ENCODE assay signal across 10 cellular contexts in genomic region chr11:34251640-34251980, GRCh38.
DNase-seq lines count a peak whose midpoint lies in the region; ATAC-seq and TF ChIP-seq lines count a peak whose summit lies in the region.
"Had no signal": no experiment of that assay in that cellular context is flagged by ENCODE, and none has a peak within 500 bp of the region (broad histone marks: within the 10 kb centered on the region; RNA-seq: fewer than 3 reads in every experiment).

No MANE protein-coding gene starts in this region.

- no peak overlapping the region for H3K4me3 Mint-ChIP-seq in activated naive CD4-positive, alpha-beta T cell treated with anti-CD3 and anti-CD28 coated beads for 36 hours

- intact Hi-C loops in heart left ventricle (cut with DNase I) (loop anchor here in 4 of 10 donors (5.0 to 10.0 kb wide), 2 partner anchors 103 to 106 kb away; partner anchors contain the start of gene ABTB2 (in 4 of the 4)), cardiac septum (cut with DNase I) (no loop called here), ascending aorta (cut with DNase I) (loop anchor here (1.0 to 10.0 kb wide), 5 partner anchors 15 to 557 kb away; partner anchors contain the start of gene ABTB2), lower lobe of right lung (cut with DNase I) (no loop called here), aorta (cut with DNase I) (loop anchor here in 1 of 2 donors (2.0 to 5.0 kb wide), 2 partner anchors 59 to 106 kb away; partner anchors contain the start of gene ABTB2), spleen (cut with DNase I; ENCODE audit: low total_unique reads) (no loop called here)
- intact Hi-C loops in activated naive CD4-positive, alpha-beta T cell treated with anti-CD3 and anti-CD28 coated beads for 36 hours (cut with micrococcal nuclease): loop anchor here (1.0 kb wide), 1 partner anchor 15 kb away; no protein-coding TSS in a partner anchor

- peaks cover 12% of the 10 kb centered on the region for H3K27me3 Mint-ChIP-seq in activated naive CD4-positive, alpha-beta T cell treated with anti-CD3 and anti-CD28 coated beads for 36 hours (ENCODE audit: low read depth)

- peak overlapping the region in 5 of 12 donors; percentile 17 to 34 (median 34) for H3K4me3 ChIP-seq in heart left ventricle
- peak overlapping the region in 1 of 2 donors; percentile 50 for H3K4me3 ChIP-seq in ascending aorta
- peak overlapping the region; percentile 29 for H3K4me3 ChIP-seq in lower lobe of right lung
- H3K4me3 ChIP-seq in aorta (ENCODE audit: low read length in 2 of 2): no peak overlapping the region
- H3K4me3 ChIP-seq in spleen: peak overlapping the region in 4 of 8 donors; percentile 18 to 61 (median 26)
- H3K4me3 ChIP-seq: SJCRH30 had no signal

- H3K4me1 ChIP-seq in heart left ventricle: peaks cover 0 to 33% (median 14%) of the 10 kb centered on the region in 12 donors
- H3K4me1 ChIP-seq in ascending aorta: peaks cover 3 to 16% of the 10 kb centered on the region in 2 donors
- peaks cover 16% of the 10 kb centered on the region for H3K4me1 ChIP-seq in lower lobe of right lung
- H3K4me1 ChIP-seq in aorta (ENCODE audit: control insufficient read depth in 1 of 2, insufficient read depth in 2 of 2, low read length in 2 of 2): peaks cover 4 to 5% of the 10 kb centered on the region in 2 donors
- H3K4me1 ChIP-seq in spleen: peaks cover 0 to 53% (median 17%) of the 10 kb centered on the region in 6 donors
- H3K4me1 ChIP-seq: SJCRH30 had no signal

- no peaks in the 10 kb centered on the region for H3K27me3 ChIP-seq in heart left ventricle
- no peaks in the 10 kb centered on the region for H3K27me3 ChIP-seq in ascending aorta
- H3K27me3 ChIP-seq in lower lobe of right lung (ENCODE audit: low read depth): no peaks in the 10 kb centered on the region
- no peaks in the 10 kb centered on the region for H3K27me3 ChIP-seq in aorta (ENCODE audit: control insufficient read depth in 1 of 2, insufficient read depth in 2 of 2, low read length in 1 of 2)
- no peaks in the 10 kb centered on the region for H3K27me3 ChIP-seq in spleen (replicated peaks in 1 of 7)
- H3K27me3 ChIP-seq: SJCRH30 had no signal

- H3K36me3 ChIP-seq in heart left ventricle: no peaks in the 10 kb centered on the region
- H3K36me3 ChIP-seq in ascending aorta: no peaks in the 10 kb centered on the region
- H3K36me3 ChIP-seq in lower lobe of right lung: no peaks in the 10 kb centered on the region
- H3K36me3 ChIP-seq in aorta (ENCODE audit: control insufficient read depth in 1 of 2, insufficient read depth in 2 of 2, low read length in 1 of 2): no peaks in the 10 kb centered on the region
- no peaks in the 10 kb centered on the region for H3K36me3 ChIP-seq in spleen
- H3K36me3 ChIP-seq: SJCRH30 had no signal

- no peaks in the 10 kb centered on the region for H3K36me3 Mint-ChIP-seq in activated naive CD4-positive, alpha-beta T cell treated with anti-CD3 and anti-CD28 coated beads for 36 hours (ENCODE audit: low read depth)

- TF ChIP-seq CTCF in heart left ventricle (IDR thresholded peaks at IDR 0.05) (no peak), ascending aorta (IDR thresholded peaks at IDR 0.05) (no peak), lower lobe of right lung (IDR thresholded peaks at IDR 0.05) (no peak), spleen (IDR thresholded peaks at IDR 0.05 in 8 of 11, conservative IDR thresholded peaks at IDR 0.05 in 3 of 11) (no peak)

- 24 to 30% (median 25%) methylated on average over 2 of the region's 2 CpGs for WGBS in heart left ventricle, 4 donors
- 17 to 22% methylated on average over 2 of the region's 2 CpGs for WGBS in aorta, 2 donors
- WGBS in spleen, 5 donors: 29 to 49% (median 39%) methylated on average over 2 of the region's 2 CpGs

- ATAC-seq in heart left ventricle (no peak), lower lobe of right lung (no peak), aorta (ENCODE audit: low FRiP score) (peak; percentile 39), HG02610 (IDR thresholded peaks at IDR 0.05; ENCODE audit: unreplicated experiment) (no peak)

- H3K27ac ChIP-seq in heart left ventricle (peak overlapping the region in 7 of 12 donors; percentile 1 to 72 (median 55)), ascending aorta (peak overlapping the region; percentile 78 to 86), lower lobe of right lung (no peak overlapping the region), aorta (ENCODE audit: low read depth in 1 of 2, low read length in 2 of 2) (peak overlapping the region in 1 of 2 donors; percentile 85), spleen (peak overlapping the region in 3 of 8 donors; percentile 22 to 53 (median 47))
- H3K27ac ChIP-seq: SJCRH30 had no signal

- no peak overlapping the region for H3K27ac Mint-ChIP-seq in activated naive CD4-positive, alpha-beta T cell treated with anti-CD3 and anti-CD28 coated beads for 36 hours

- CTCF ChIA-PET in activated naive CD4-positive, alpha-beta T cell treated with anti-CD3 and anti-CD28 coated beads for 36 hours (lab: Charles Lee): interaction anchor here (1.1 to 2.6 kb wide), 3 partner anchors 13 to 76 kb away, joined by 3 to 15 read pairs (median 3); no protein-coding TSS in a partner anchor

- H3K9me3 Mint-ChIP-seq in activated naive CD4-positive, alpha-beta T cell treated with anti-CD3 and anti-CD28 coated beads for 36 hours: no peaks in the 10 kb centered on the region

- TF ChIP-seq POLR2A in heart left ventricle (IDR thresholded peaks at IDR 0.05) (no peak), spleen (IDR thresholded peaks at IDR 0.05) (no peak)

- H3K4me1 Mint-ChIP-seq in activated naive CD4-positive, alpha-beta T cell treated with anti-CD3 and anti-CD28 coated beads for 36 hours (ENCODE audit: low read depth): peaks cover 49% of the 10 kb centered on the region

- DNase-seq in heart left ventricle: no peak
- no peak for DNase-seq in cardiac septum (ENCODE audit: low spot score)
- no peak for DNase-seq in ascending aorta (ENCODE audit: low spot score in 2 of 2)
- DNase-seq in lower lobe of right lung: no peak
- no peak for DNase-seq in aorta
- no peak for DNase-seq in spleen
- no peak for DNase-seq in activated naive CD4-positive, alpha-beta T cell treated with anti-CD3 and anti-CD28 coated beads for 36 hours
- DNase-seq: amniotic stem cell had no signal

- H3K9me3 ChIP-seq in heart left ventricle (no peaks in the 10 kb centered on the region), ascending aorta (no peaks in the 10 kb centered on the region), lower lobe of right lung (no peaks in the 10 kb centered on the region), aorta (ENCODE audit: control insufficient read depth, low read length) (no peaks in the 10 kb centered on the region), spleen (no peaks in the 10 kb centered on the region)
- H3K9me3 ChIP-seq: SJCRH30 had no signal

Comparison
In these comparisons a context has a peak if more than half of its experiments do, and no peak if none do; other contexts are left out.
1. intact Hi-C loops: an anchor here in ascending aorta (1.0 to 10.0 kb wide) and activated naive CD4-positive, alpha-beta T cell treated with anti-CD3 and anti-CD28 coated beads for 36 hours (1.0 kb wide); none called in cardiac septum, lower lobe of right lung and spleen.